17 cellular contexts compared by ENCODE assay signal in genomic region chr16:84931506-84931905, GRCh38.
"Had no signal": no experiment of that assay in that cellular context is flagged by ENCODE, and none has a peak within 500 bp of the region (broad histone marks: within the 10 kb centered on the region; RNA-seq: fewer than 3 reads in every experiment).

No MANE protein-coding gene starts in this region.

- H3K27me3 ChIP-seq: body of pancreas, gastroesophageal sphincter, hepatocyte, right lobe of liver, SJSA1, stomach had no signal

- H2AFZ ChIP-seq: hepatocyte had no signal

- H3K4me2 ChIP-seq: hepatocyte, smooth muscle cell had no signal

- DNase-seq: activated CD4-positive, alpha-beta T cell treated with anti-CD3 and anti-CD28 coated beads, Interleukin-2, amount 50 U/mL, for 48 hours; activated naive CD4-positive, alpha-beta T cell treated with anti-CD3 and anti-CD28 coated beads, Interleukin-2, amount 50 U/mL, for 16 hours; body of pancreas; cortex of kidney; effector CD4-positive, alpha-beta T cell; mammary epithelial cell; mucosa of descending colon; naive thymus-derived CD8-positive, alpha-beta T cell; psoas muscle; stomach had no signal

- H3K4me1 ChIP-seq: SJSA1 had no signal

- H3K36me3 ChIP-seq: gastroesophageal sphincter, right lobe of liver, SJSA1, stomach, thoracic aorta had no signal

- ATAC-seq: body of pancreas; gastroesophageal sphincter; left lobe of liver; mucosa of descending colon; naive thymus-derived CD8-positive, alpha-beta T cell; psoas muscle; right lobe of liver had no signal

- H3K9me3 ChIP-seq: body of pancreas, gastroesophageal sphincter, mucosa of descending colon, psoas muscle, right lobe of liver, SJSA1, stomach, thoracic aorta had no signal

- H3K4me3 ChIP-seq: body of pancreas, gastroesophageal sphincter, hepatocyte, mucosa of descending colon, psoas muscle, right lobe of liver, SJSA1, smooth muscle cell, stomach, thoracic aorta had no signal

- H3K27ac ChIP-seq: body of pancreas, gastroesophageal sphincter, hepatocyte, psoas muscle, right lobe of liver, SJSA1, stomach, thoracic aorta had no signal
